Comparison of ENCODE assay signal across 11 cellular contexts in genomic region chr21:45971487-45972352, GRCh38. TPM values are rescaled to one million over a fixed set of nuclear protein-coding genes. Genes with fewer than 3 reads are reported as not detected.
A peak's percentile ranks its signal among the peaks of the same experiment; 100 is the strongest.
DNase-seq lines count a peak whose midpoint lies in the region; ATAC-seq, FAIRE-seq and TF ChIP-seq lines count a peak whose summit lies in the region.
"Had no signal": no experiment of that assay in that cellular context is flagged by ENCODE, and none has a peak within 500 bp of the region (broad histone marks: within the 10 kb centered on the region; RNA-seq: fewer than 3 reads in every experiment).

No MANE protein-coding gene starts in this region.

- H3K27ac ChIP-seq in esophagus muscularis mucosa (replicated peaks in 1 of 4): peak overlapping the region; percentile 96 to 99 (median 98)
- H3K27ac ChIP-seq: 22Rv1 had no signal

- peak; percentile 11 for ATAC-seq in mucosa of descending colon
- ATAC-seq in stimulated activated naive CD8-positive, alpha-beta T cell treated with anti-CD3 and anti-CD28 coated beads, Interleukin-15, Interleukin-2, amounts not matched to agents 100 U/mL and 50 U/mL, for 24 hours: no peak
- no peak for ATAC-seq in GM18858 (IDR thresholded peaks at IDR 0.05; ENCODE audit: unreplicated experiment)

- intact Hi-C loops in esophagus muscularis mucosa (cut with DNase I) (loop anchor here (1.0 to 10.0 kb wide), 3 partner anchors 128 to 353 kb away; partner anchors contain the start of genes C21orf58, LSS and PCNT), mucosa of descending colon (cut with DNase I, micrococcal nuclease) (no loop called here)

- H3K36me3 ChIP-seq in esophagus muscularis mucosa (no peaks in the 10 kb centered on the region), mucosa of descending colon (ENCODE audit: low read depth) (no peaks in the 10 kb centered on the region)

- no peaks in the 10 kb centered on the region for H3K27me3 ChIP-seq in esophagus muscularis mucosa

- FAIRE-seq in urothelium cell line (lab: Jason Lieb, UNC): peak; percentile 9

- peak; percentile 40 to 73 for DNase-seq in NCI-H524 (lab: John Stamatoyannopoulos, UW)
- no peak for DNase-seq in NCI-H524 treated with DMSO at 0.1 percent for 48 hours (lab: John Stamatoyannopoulos, UW)
- DNase-seq in esophagus muscularis mucosa (ENCODE audit: extremely low spot score): no peak
- DNase-seq in mucosa of descending colon: peak in 1 of 3 donors; percentile 57
- DNase-seq in urothelium cell line (ENCODE audit: low spot score): no peak
- no peak for DNase-seq in GM19240 (ENCODE audit: insufficient read length, low spot score)
- DNase-seq in stimulated activated naive CD8-positive, alpha-beta T cell treated with anti-CD3 and anti-CD28 coated beads, Interleukin-15, Interleukin-2, amounts not matched to agents 100 U/mL and 50 U/mL, for 24 hours: no peak
- DNase-seq: activated naive CD4-positive, alpha-beta T cell treated with anti-CD3 and anti-CD28 coated beads for 36 hours; NCI-H2029 treated with DMSO at 0.1 percent for 48 hours had no signal

- TF ChIP-seq EP300 in esophagus muscularis mucosa (IDR thresholded peaks at IDR 0.05): no peak

- H3K9me3 ChIP-seq in esophagus muscularis mucosa: no peaks in the 10 kb centered on the region
- H3K9me3 ChIP-seq in mucosa of descending colon: no peaks in the 10 kb centered on the region

- H3K4me1 ChIP-seq in esophagus muscularis mucosa (peaks cover 53 to 66% (median 65%) of the 10 kb centered on the region in 4 donors), mucosa of descending colon (ENCODE audit: low read depth) (peaks cover 19% of the 10 kb centered on the region)

- TF ChIP-seq POLR2A in esophagus muscularis mucosa (IDR thresholded peaks at IDR 0.05; ENCODE audit: low read depth): no peak

- no peak for TF ChIP-seq CTCF in esophagus muscularis mucosa (IDR thresholded peaks at IDR 0.05)
- TF ChIP-seq CTCF in mucosa of descending colon (IDR thresholded peaks at IDR 0.05): no peak

- H3K4me3 ChIP-seq in esophagus muscularis mucosa (peak overlapping the region; percentile 59 to 62 (median 61)), mucosa of descending colon (no peak overlapping the region)

- 59% methylated on average over 15 of the region's 24 CpGs for WGBS in esophagus muscularis mucosa

RNA-seq across cellular contexts. Expression of gene COL6A1, which starts 9.8 kb away (rescaled TPM):
- 1,000 to 10,000 TPM in 2 of 4 donors, 100 to 1,000 TPM in 2; 646 to 1,432 (median 1,078) TPM for total RNA-seq in esophagus muscularis mucosa
- 100 to 1,000 TPM in 2 of 3 donors, 10 to 100 TPM in 1; 45.0 to 663 (median 114) TPM for total RNA-seq in mucosa of descending colon

Comparison
In these comparisons a context has a peak if more than half of its experiments do, and no peak if none do; other contexts are left out.
1. DNase-seq: peak in NCI-H524 (2 of 2); none in NCI-H524 treated with DMSO at 0.1 percent for 48 hours (single experiment), esophagus muscularis mucosa (single experiment), urothelium cell line (single experiment), GM19240 (single experiment) and stimulated activated naive CD8-positive, alpha-beta T cell treated with anti-CD3 and anti-CD28 coated beads, Interleukin-15, Interleukin-2, amounts not matched to agents 100 U/mL and 50 U/mL, for 24 hours (single experiment).